Comparison of ENCODE assay signal across 8 cellular contexts in the genomic region with DNA sequence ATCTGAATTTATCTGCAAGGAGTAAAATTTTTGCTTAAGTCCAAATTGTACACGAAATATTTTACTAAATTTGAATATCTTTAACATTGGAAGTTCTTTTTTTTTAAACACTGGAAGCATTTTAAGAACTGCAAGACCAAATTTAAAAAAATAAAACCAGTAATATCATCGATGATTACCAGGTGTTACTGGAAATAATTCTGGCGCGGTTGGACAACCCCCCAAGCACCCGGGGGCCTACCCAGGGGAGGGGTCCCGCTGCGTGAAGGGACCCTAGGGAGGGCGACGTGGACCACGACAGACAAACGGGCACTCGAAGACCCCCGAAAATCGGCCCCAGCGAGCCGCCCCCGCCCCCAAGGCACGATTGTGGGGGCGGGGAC. TPM values are rescaled to one million over a fixed set of nuclear protein-coding genes. Genes with fewer than 3 reads are reported as not detected.
DNase-seq lines count a peak whose midpoint lies in the region; ATAC-seq, FAIRE-seq and TF ChIP-seq lines count a peak whose summit lies in the region.

No MANE protein-coding gene starts in this region.

- peaks cover 28% of the 10 kb centered on the region for H3K4me1 Mint-ChIP-seq in HFFc6 (ENCODE audit: low read depth)
- H3K4me1 Mint-ChIP-seq in activated T-helper 17 cell treated with anti-CD3 and anti-CD28 coated beads, Interleukin-2, amount 50 U/mL, for 72 hours = peaks cover 13% of the 10 kb centered on the region
- peaks cover 48% of the 10 kb centered on the region for H3K4me1 Mint-ChIP-seq in stimulated activated memory B cell treated with anti-CD40 and anti-IgM and Interleukin-4, amounts not matched to agents 10 μg/mL and 1 μg/mL and 100 μg/mL, for 72 hours

- peak overlapping the region; percentile 58 for H3K4me3 ChIP-seq in iPS-15b (ENCODE audit: low read depth, low read length)

- FAIRE-seq in urothelium cell line (lab: Jason Lieb, UNC) = no peak

- H3K4me3 Mint-ChIP-seq in HFFc6 = peak overlapping the region; percentile 89
- H3K4me3 Mint-ChIP-seq in activated T-helper 17 cell treated with anti-CD3 and anti-CD28 coated beads, Interleukin-2, amount 50 U/mL, for 72 hours = peak overlapping the region; percentile 91
- peak overlapping the region; percentile 94 for H3K4me3 Mint-ChIP-seq in stimulated activated memory B cell treated with anti-CD40 and anti-IgM and Interleukin-4, amounts not matched to agents 10 μg/mL and 1 μg/mL and 100 μg/mL, for 72 hours

- peak overlapping the region; percentile 79 for H3K9ac ChIP-seq in iPS-15b (ENCODE audit: low read depth, low read length)

- H3K27me3 Mint-ChIP-seq in HFFc6 (ENCODE audit: insufficient read depth) = peaks cover 18% of the 10 kb centered on the region
- H3K27me3 Mint-ChIP-seq in activated T-helper 17 cell treated with anti-CD3 and anti-CD28 coated beads, Interleukin-2, amount 50 U/mL, for 72 hours = no peaks in the 10 kb centered on the region
- H3K27me3 Mint-ChIP-seq in stimulated activated memory B cell treated with anti-CD40 and anti-IgM and Interleukin-4, amounts not matched to agents 10 μg/mL and 1 μg/mL and 100 μg/mL, for 72 hours = no peaks in the 10 kb centered on the region

- H3K27me3 ChIP-seq in iPS-15b (ENCODE audit: control insufficient read depth, insufficient read depth, low read length) = no peaks in the 10 kb centered on the region

- ATAC-seq in activated T-helper 17 cell treated with anti-CD3 and anti-CD28 coated beads, Interleukin-2, amount 50 U/mL, for 72 hours (replicated peaks) = no peak
- no peak for ATAC-seq in stimulated activated memory B cell treated with anti-CD40 and anti-IgM and Interleukin-4, amounts not matched to agents 10 μg/mL and 1 μg/mL and 100 μg/mL, for 72 hours
- no peak for ATAC-seq in left lobe of liver

- no peaks in the 10 kb centered on the region for H3K9me3 Mint-ChIP-seq in HFFc6
- H3K9me3 Mint-ChIP-seq in activated T-helper 17 cell treated with anti-CD3 and anti-CD28 coated beads, Interleukin-2, amount 50 U/mL, for 72 hours = no peaks in the 10 kb centered on the region
- H3K9me3 Mint-ChIP-seq in stimulated activated memory B cell treated with anti-CD40 and anti-IgM and Interleukin-4, amounts not matched to agents 10 μg/mL and 1 μg/mL and 100 μg/mL, for 72 hours = no peaks in the 10 kb centered on the region

- H3K9me3 ChIP-seq in iPS-15b (ENCODE audit: control insufficient read depth, insufficient read depth, low read length) = no peaks in the 10 kb centered on the region

- no peak for TF ChIP-seq CTCF in HFFc6 (IDR thresholded peaks at IDR 0.05)

- H3K27ac Mint-ChIP-seq in HFFc6 = peak overlapping the region; percentile 48
- H3K27ac Mint-ChIP-seq in activated T-helper 17 cell treated with anti-CD3 and anti-CD28 coated beads, Interleukin-2, amount 50 U/mL, for 72 hours = peak overlapping the region; percentile 68
- peak overlapping the region; percentile 97 for H3K27ac Mint-ChIP-seq in stimulated activated memory B cell treated with anti-CD40 and anti-IgM and Interleukin-4, amounts not matched to agents 10 μg/mL and 1 μg/mL and 100 μg/mL, for 72 hours

- H3K4me1 ChIP-seq in iPS-15b (ENCODE audit: control insufficient read depth, insufficient read depth, low read length) = peaks cover 4% of the 10 kb centered on the region

- H3K36me3 Mint-ChIP-seq in HFFc6 (ENCODE audit: low read depth) = peaks cover 17% of the 10 kb centered on the region
- H3K36me3 Mint-ChIP-seq in activated T-helper 17 cell treated with anti-CD3 and anti-CD28 coated beads, Interleukin-2, amount 50 U/mL, for 72 hours (ENCODE audit: low read depth) = peaks cover 48% of the 10 kb centered on the region
- peaks cover 41% of the 10 kb centered on the region for H3K36me3 Mint-ChIP-seq in stimulated activated memory B cell treated with anti-CD40 and anti-IgM and Interleukin-4, amounts not matched to agents 10 μg/mL and 1 μg/mL and 100 μg/mL, for 72 hours

- H3K36me3 ChIP-seq in iPS-15b (ENCODE audit: control insufficient read depth, insufficient read depth, low read length) = peaks cover 17% of the 10 kb centered on the region

- DNase-seq in HFFc6 (no peak), left lobe of liver (ENCODE audit: low spot score) (no peak), NOMO-1 treated with dmso at 0.1 percent for 144 hours (lab: John Stamatoyannopoulos, UW; ENCODE audit: unreplicated experiment) (no peak), urothelium cell line (ENCODE audit: low spot score) (no peak)
- DNase-seq in activated CD8-positive, alpha-beta memory T cell treated with anti-CD3 and anti-CD28 coated beads for 24 hours = no peak

RNA-seq across cellular contexts. Expression of a gene that starts 12.6 kb away (rescaled TPM):
- under 1 TPM; 0.27 to 0.99 (median 0.72) TPM for total RNA-seq in HFFc6 (2021; fragmentation: NEBNext Ultra II Directional; extraction: Animal tissue kit (Norgen Biotek cat#: 25700))
- total RNA-seq in activated T-helper 17 cell treated with anti-CD3 and anti-CD28 coated beads, Interleukin-2, amount 50 U/mL, for 72 hours = 1 to 10 TPM in 1 of 2 donors, under 1 TPM in 1; 0.61 to 1.0 TPM
- 0.18 TPM for total RNA-seq in left lobe of liver

RNA-seq across cellular contexts. Expression of a gene that starts 13.1 kb away (rescaled TPM):
- under 1 TPM; 0.07 to 0.53 (median 0.36) TPM for total RNA-seq in HFFc6 (2021; fragmentation: NEBNext Ultra II Directional; extraction: Animal tissue kit (Norgen Biotek cat#: 25700))
- total RNA-seq in activated T-helper 17 cell treated with anti-CD3 and anti-CD28 coated beads, Interleukin-2, amount 50 U/mL, for 72 hours = under 1 TPM; 0.09 to 0.32 TPM
- 0.28 TPM for total RNA-seq in left lobe of liver

RNA-seq across cellular contexts. Expression of a gene that starts 19.7 kb away (rescaled TPM):
- 1 to 10 TPM in 5 of 6 experiments, under 1 TPM in 1; 0.98 to 2.3 (median 1.4) TPM for total RNA-seq in HFFc6 (2021; fragmentation: NEBNext Ultra II Directional; extraction: Animal tissue kit (Norgen Biotek cat#: 25700))
- total RNA-seq in activated T-helper 17 cell treated with anti-CD3 and anti-CD28 coated beads, Interleukin-2, amount 50 U/mL, for 72 hours = 1 to 10 TPM; 2.0 to 6.1 TPM
- 0.93 TPM for total RNA-seq in left lobe of liver

RNA-seq across cellular contexts. Expression of a gene that starts 32.2 kb away (rescaled TPM):
- 10 to 100 TPM; 48.7 to 60.6 (median 54.8) TPM for total RNA-seq in HFFc6 (2021; fragmentation: NEBNext Ultra II Directional; extraction: Animal tissue kit (Norgen Biotek cat#: 25700))
- 100 to 1,000 TPM in 1 of 2 donors, 10 to 100 TPM in 1; 99.5 to 119 TPM for total RNA-seq in activated T-helper 17 cell treated with anti-CD3 and anti-CD28 coated beads, Interleukin-2, amount 50 U/mL, for 72 hours
- total RNA-seq in left lobe of liver = 19.0 TPM

RNA-seq across cellular contexts. Expression of a gene that starts 32.7 kb away (rescaled TPM):
- 10 to 100 TPM; 45.9 to 57.3 (median 50.2) TPM for total RNA-seq in HFFc6 (2021; fragmentation: NEBNext Ultra II Directional; extraction: Animal tissue kit (Norgen Biotek cat#: 25700))
- total RNA-seq in activated T-helper 17 cell treated with anti-CD3 and anti-CD28 coated beads, Interleukin-2, amount 50 U/mL, for 72 hours = 10 to 100 TPM; 45.8 to 74.8 TPM
- total RNA-seq in left lobe of liver = 41.3 TPM
